ENCODE assay signal across 8 cellular contexts in genomic region chr20:48828734-48829460, GRCh38. TPM values are rescaled to one million over a fixed set of nuclear protein-coding genes. Genes with fewer than 3 reads are reported as not detected.
DNase-seq lines count a peak whose midpoint lies in the region; ATAC-seq and TF ChIP-seq lines count a peak whose summit lies in the region.

No MANE protein-coding gene starts in this region.

- intact Hi-C loops in activated B cell treated with CpG ODN at 0.5 μM for 24 hours (cut with micrococcal nuclease) (loop anchor here (1.0 to 10.0 kb wide), 4 partner anchors 17 to 446 kb away; partner anchors contain the start of gene ZNFX1), spleen (cut with DNase I; ENCODE audit: low total_unique reads) (loop anchor here (10.0 kb wide), 1 partner anchor 74 kb away; no protein-coding TSS in a partner anchor)

- peaks cover 13% of the 10 kb centered on the region for H3F3A ChIP-seq in SK-N-SH (replicated peaks; ENCODE audit: insufficient read depth)

- H3K27ac ChIP-seq in SK-N-SH (ENCODE audit: low read depth in 2 of 2, low read length in 1 of 2) (no peak overlapping the region; a peak in 1 of 4 replicates), spleen (peak overlapping the region; percentile 65 to 97 (median 88))

- H3K9me3 ChIP-seq in SK-N-SH (no peaks in the 10 kb centered on the region), spleen (no peaks in the 10 kb centered on the region)

- H3K79me2 ChIP-seq in SK-N-SH (ENCODE audit: insufficient read depth), result peaks cover 8% of the 10 kb centered on the region; the same call in 1 of the 2 replicates

- H4K20me1 ChIP-seq in SK-N-SH (ENCODE audit: insufficient read depth), result no peaks in the 10 kb centered on the region

- H2AFZ ChIP-seq in SK-N-SH (ENCODE audit: low read depth), result peak overlapping the region; percentile 78; the same call in 1 of the 2 replicates

- H3K36me3 ChIP-seq in SK-N-SH (replicated peaks in 1 of 2; ENCODE audit: control insufficient read depth in 1 of 2, insufficient read depth in 2 of 2, low read length in 1 of 2) (no peaks in the 10 kb centered on the region), spleen (no peaks in the 10 kb centered on the region)

- CTCF ChIA-PET in SK-N-SH (lab: Yijun Ruan, JAX) (interaction anchor here (0.8 to 4.3 kb wide), 5 partner anchors 12 to 208 kb away, joined by 4 to 50 read pairs (median 5); no protein-coding TSS in a partner anchor), activated B cell treated with CpG ODN at 0.5 μM for 24 hours (lab: Charles Lee) (interaction anchor here (1.5 kb wide), 1 partner anchor 49 kb away, joined by 6 read pairs; no protein-coding TSS in a partner anchor)

- no peak for TF ChIP-seq POLR2A in spleen (IDR thresholded peaks at IDR 0.05)

- H3K9ac ChIP-seq in SK-N-SH, result peak overlapping the region; percentile 62; the same call in 1 of the 2 replicates

- H3K4me3 ChIP-seq in SK-N-SH (ENCODE audit: low read depth in 2 of 2, low read length in 1 of 2) (peak overlapping the region; percentile 64 to 66; a peak in 3 of 4 replicates), iPS-11a (ENCODE audit: low read depth, low read length) (peak overlapping the region; percentile 62), spleen (peak overlapping the region; percentile 58 to 96 (median 75))

- H3K36me3 Mint-ChIP-seq in activated B cell treated with CpG ODN at 0.5 μM for 24 hours (ENCODE audit: low read depth), result peaks cover 8% of the 10 kb centered on the region

- peak overlapping the region; percentile 82 for H3K4me2 ChIP-seq in SK-N-SH

- no peaks in the 10 kb centered on the region for H3K9me3 Mint-ChIP-seq in activated B cell treated with CpG ODN at 0.5 μM for 24 hours

- TF ChIP-seq RAD21 in SK-N-SH (IDR thresholded peaks at IDR 0.05; ENCODE audit: low read length), result no peak

- peaks cover 5 to 34% of the 10 kb centered on the region in 2 experiments; a peak in 3 of 4 replicates for H3K4me1 ChIP-seq in SK-N-SH (ENCODE audit: control insufficient read depth in 1 of 2, insufficient read depth in 2 of 2, low read depth in 1 of 2, low read length in 1 of 2)
- peaks cover 32 to 85% (median 50%) of the 10 kb centered on the region in 6 donors for H3K4me1 ChIP-seq in spleen

- peak overlapping the region; percentile 85 for H3K27ac Mint-ChIP-seq in activated B cell treated with CpG ODN at 0.5 μM for 24 hours

- TF ChIP-seq CTCF in SK-N-SH (IDR thresholded peaks at IDR 0.05), result no peak
- no peak for TF ChIP-seq CTCF in activated B cell treated with CpG ODN at 0.5 μM for 24 hours (IDR thresholded peaks at IDR 0.05)
- no peak for TF ChIP-seq CTCF in spleen (IDR thresholded peaks at IDR 0.05 in 8 of 11, conservative IDR thresholded peaks at IDR 0.05 in 3 of 11)

- 91% methylated on average over 11 of the region's 11 CpGs for WGBS in SK-N-SH (ENCODE audit: low lambda C conversion rate)
- 70 to 81% (median 76%) methylated on average over 11 of the region's 11 CpGs for WGBS in spleen, 5 donors

- peak overlapping the region; percentile 88 for H3K4me3 Mint-ChIP-seq in activated B cell treated with CpG ODN at 0.5 μM for 24 hours

- DNase-seq in SK-N-SH (peak; percentile 37), activated B cell treated with CpG ODN at 0.5 μM for 24 hours (no peak), spleen (peak; percentile 70), NCI-H128 (lab: John Stamatoyannopoulos, UW; ENCODE audit: unreplicated experiment) (no peak), NCI-H146 (lab: John Stamatoyannopoulos, UW) (no peak)

- TF ChIP-seq EP300 in SK-N-SH (IDR thresholded peaks at IDR 0.05; ENCODE audit: borderline replicate concordance in 1 of 2, low read depth in 1 of 2, low read length in 1 of 2), result no peak

- H3K9me2 ChIP-seq in SK-N-SH, result no peaks in the 10 kb centered on the region

- no peaks in the 10 kb centered on the region for H3K27me3 Mint-ChIP-seq in activated B cell treated with CpG ODN at 0.5 μM for 24 hours

- ATAC-seq in SK-N-SH treated with all-trans-retinoic acid at 6 μM for 48 hours (no peak), activated B cell treated with CpG ODN at 0.5 μM for 24 hours (ENCODE audit: low read depth) (no peak), GM21447 (IDR thresholded peaks at IDR 0.05; ENCODE audit: unreplicated experiment) (no peak)

- H3K27me3 ChIP-seq in SK-N-SH (ENCODE audit: insufficient read depth) (no peaks in the 10 kb centered on the region), spleen (replicated peaks in 1 of 7) (no peaks in the 10 kb centered on the region)

- H3K4me1 Mint-ChIP-seq in activated B cell treated with CpG ODN at 0.5 μM for 24 hours, result peaks cover 42% of the 10 kb centered on the region

- POLR2A ChIA-PET in SK-N-SH (lab: Yijun Ruan, JAX), result interaction anchor here (0.7 to 0.9 kb wide), 4 partner anchors 13 to 598 kb away, joined by 3 read pairs; no protein-coding TSS in a partner anchor
- POLR2A ChIA-PET in activated B cell treated with CpG ODN at 0.5 μM for 24 hours (lab: Charles Lee), result interaction anchor here (0.8 to 3.8 kb wide), 13 partner anchors 9 to 117 kb away, joined by 3 to 41 read pairs (median 4); no protein-coding TSS in a partner anchor

TF ChIP-seq in SK-N-SH, 30 proteins besides CTCF, POLR2A, EP300 and RAD21 (continues in another document):
- no peak for TF ChIP-seq SIN3A (IDR thresholded peaks at IDR 0.05; ENCODE audit: borderline replicate concordance, low read depth, low read length)
- TF ChIP-seq YY1 (IDR thresholded peaks at IDR 0.05; ENCODE audit: low read depth), result no peak
- no peak for TF ChIP-seq CHD2 (IDR thresholded peaks at IDR 0.05; ENCODE audit: low read length, partially characterized antibody)
- TF ChIP-seq TEAD4 (IDR thresholded peaks at IDR 0.05; ENCODE audit: borderline replicate concordance, insufficient read depth), result no peak
- TF ChIP-seq NRF1 (IDR thresholded peaks at IDR 0.05; ENCODE audit: low read depth, low read length), result no peak
- TF ChIP-seq RCOR1 (IDR thresholded peaks at IDR 0.05; ENCODE audit: low read length), result no peak
- no peak for TF ChIP-seq MAX (IDR thresholded peaks at IDR 0.05; ENCODE audit: low read depth)
- no peak for TF ChIP-seq FOXJ3 (CRISPR knock-in tag; IDR thresholded peaks at IDR 0.05)
- no peak for TF ChIP-seq JUND (IDR thresholded peaks at IDR 0.05)
- no peak for TF ChIP-seq GATA2 (CRISPR knock-in tag; IDR thresholded peaks at IDR 0.05)
- TF ChIP-seq EZH2phosphoT487 (IDR thresholded peaks at IDR 0.05; ENCODE audit: borderline replicate concordance, low read depth), result no peak
- TF ChIP-seq RXRA (IDR thresholded peaks at IDR 0.05; ENCODE audit: borderline replicate concordance, low read depth), result no peak
- TF ChIP-seq, protein P1, sequence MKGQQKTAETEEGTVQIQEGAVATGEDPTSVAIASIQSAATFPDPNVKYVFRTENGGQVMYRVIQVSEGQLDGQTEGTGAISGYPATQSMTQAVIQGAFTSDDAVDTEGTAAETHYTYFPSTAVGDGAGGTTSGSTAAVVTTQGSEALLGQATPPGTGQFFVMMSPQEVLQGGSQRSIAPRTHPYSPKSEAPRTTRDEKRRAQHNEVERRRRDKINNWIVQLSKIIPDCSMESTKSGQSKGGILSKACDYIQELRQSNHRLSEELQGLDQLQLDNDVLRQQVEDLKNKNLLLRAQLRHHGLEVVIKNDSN (IDR thresholded peaks at IDR 0.05; ENCODE audit: borderline replicate concordance, low read depth), result no peak
- no peak for TF ChIP-seq RFX5 (IDR thresholded peaks at IDR 0.05; ENCODE audit: low read length)
- no peak for TF ChIP-seq TCF12 (IDR thresholded peaks at IDR 0.05)

TF ChIP-seq in SK-N-SH treated with all-trans-retinoic acid at 6 μM for 48 hours, 23 proteins besides CTCF, POLR2A, EP300 and RAD21:
- TF ChIP-seq TSHZ2 (CRISPR knock-in tag; IDR thresholded peaks at IDR 0.05), result no peak
- TF ChIP-seq ESRRG (CRISPR knock-in tag; IDR thresholded peaks at IDR 0.05), result no peak
- no peak for TF ChIP-seq GLIS3 (CRISPR knock-in tag; IDR thresholded peaks at IDR 0.05)

RNA-seq across cellular contexts. Expression of gene PREX1, which starts 1.1 kb away (rescaled TPM):
- 4.2 and 5.3 TPM in 2 replicates for polyA plus RNA-seq in SK-N-SH (2012; rRNA removed)
- 2.0 and 3.4 TPM in 2 replicates for polyA plus RNA-seq in SK-N-SH (2012; cell fraction: cytosol; rRNA removed)
- polyA plus RNA-seq in SK-N-SH (2012; cell fraction: nucleus; rRNA removed), result 6.3 and 6.9 TPM in 2 replicates
- 65.0 and 71.4 TPM in 2 replicates for total RNA-seq in activated B cell treated with CpG ODN at 0.5 μM for 24 hours
- 100 to 1,000 TPM; 116 to 279 (median 166) TPM for total RNA-seq in spleen
- polyA plus RNA-seq in spleen, result 10 to 100 TPM; 36.7 to 76.7 (median 49.7) TPM

Comparison
In these comparisons a context has a peak if more than half of its experiments do, and no peak if none do; other contexts are left out.
1. DNase-seq: peak in SK-N-SH (single experiment) and spleen (single experiment); none in activated B cell treated with CpG ODN at 0.5 μM for 24 hours (single experiment), NCI-H128 (single experiment) and NCI-H146 (single experiment).
2. H3K27ac ChIP-seq: peak in spleen (8 of 8); none in SK-N-SH (0 of 2).
3. Peak in every context shown above with its lines, with median percentiles within 50 percentile points of each other: H3K4me3 ChIP-seq.